In the genomic region with DNA sequence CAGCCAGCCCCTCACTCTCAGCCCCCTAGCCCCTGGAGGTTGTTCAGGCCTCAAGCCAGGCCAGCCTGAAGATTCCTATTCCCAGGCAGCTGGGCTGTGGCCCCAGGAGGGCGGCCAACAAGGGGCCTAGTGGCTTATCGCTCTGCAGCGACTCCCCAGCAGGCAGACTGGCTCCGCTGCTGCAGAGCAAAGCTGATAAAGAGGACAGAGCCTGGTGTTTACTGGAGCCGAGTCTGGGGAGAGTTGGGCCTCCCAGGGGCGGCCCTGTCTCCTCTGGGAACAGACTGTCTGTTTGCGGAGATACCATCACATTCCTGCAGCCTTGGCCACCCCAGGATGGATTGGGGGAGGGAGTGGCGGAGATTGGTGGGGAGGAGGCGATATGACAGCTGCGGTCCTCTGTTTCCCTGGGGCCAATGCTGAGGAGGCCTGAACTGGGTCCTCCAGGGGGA, we compare ENCODE assay signal across 12 cellular contexts.
A peak's percentile ranks its signal among the peaks of the same experiment; 100 is the strongest.
DNase-seq lines count a peak whose midpoint lies in the region; ATAC-seq and TF ChIP-seq lines count a peak whose summit lies in the region.
"Had no signal": no experiment of that assay in that cellular context is flagged by ENCODE, and none has a peak within 500 bp of the region (broad histone marks: within the 10 kb centered on the region; RNA-seq: fewer than 3 reads in every experiment).

No MANE protein-coding gene starts in this region.

- in situ Hi-C loops in GM13977 (cut with MboI; ENCODE audit: low pct_unique_long_range_greater_than_20kb, low sequenced_read_pairs, unreplicated experiment): no loop called here

- H3K9ac ChIP-seq in parathyroid adenoma: no peak overlapping the region

- H3K4me1 ChIP-seq in parathyroid adenoma: peaks cover 6% of the 10 kb centered on the region
- H3K4me1 ChIP-seq: esophagus squamous epithelium had no signal

- H3K9me3 ChIP-seq in WERI-Rb-1 (ENCODE audit: severe bottlenecking) (peaks cover 6% of the 10 kb centered on the region), parathyroid adenoma (ENCODE audit: control insufficient read depth, low read length) (no peaks in the 10 kb centered on the region)

- H3K79me2 ChIP-seq in parathyroid adenoma: no peaks in the 10 kb centered on the region

- TF ChIP-seq CTCF in WERI-Rb-1 (IDR thresholded peaks at IDR 0.05; ENCODE audit: low read depth, low read length): no peak
- no peak for TF ChIP-seq CTCF in parathyroid adenoma (IDR thresholded peaks at IDR 0.05)
- TF ChIP-seq CTCF in GM13977 (IDR thresholded peaks at IDR 0.05; ENCODE audit: extremely low read depth, insufficient read depth, missing control alignments): no peak

- H3K27me3 ChIP-seq in WERI-Rb-1 (ENCODE audit: insufficient read depth, low read depth, severe bottlenecking) (no peaks in the 10 kb centered on the region), parathyroid adenoma (ENCODE audit: control insufficient read depth, insufficient read depth, low read length) (no peaks in the 10 kb centered on the region)
- H3K27me3 ChIP-seq: esophagus squamous epithelium had no signal

- H2AFZ ChIP-seq in parathyroid adenoma: peak overlapping the region; percentile 90

- DNase-seq in HUDEP-2 (lab: John Stamatoyannopoulos, UW; ENCODE audit: unreplicated experiment in 76 of 76) (peak in 68 of 76 experiments; percentile 7 to 85 (median 67)), WERI-Rb-1 (peak; percentile 74), hepatic stellate cell (ENCODE audit: low spot score) (peak; percentile 53), amniotic stem cell (lab: John Stamatoyannopoulos, UW) (no peak), GM13977 (ENCODE audit: low spot score) (no peak)
- DNase-seq in activated T-cell treated with anti-CD3 and anti-CD28 coated beads, Interleukin-2, amount 50 U/mL, for 48 hours: no peak
- DNase-seq: activated CD4-positive, alpha-beta memory T cell treated with anti-CD3 and anti-CD28 coated beads, Interleukin-2, amount 10 ng/mL, durations not matched to agents 7 days and 5 days; activated naive CD4-positive, alpha-beta T cell treated with Interleukin-2 at 50 U/mL for 16 hours; esophagus squamous epithelium; natural killer cell had no signal

- H3K4me3 ChIP-seq in WERI-Rb-1 (ENCODE audit: low read depth, low read length) (no peak overlapping the region), parathyroid adenoma (ENCODE audit: low read depth, low read length) (no peak overlapping the region)
- H3K4me3 ChIP-seq: esophagus squamous epithelium had no signal

- ATAC-seq in GM18858 (IDR thresholded peaks at IDR 0.05; ENCODE audit: unreplicated experiment): no peak
- ATAC-seq: natural killer cell had no signal

- H3K36me3 ChIP-seq in WERI-Rb-1: no peaks in the 10 kb centered on the region
- no peaks in the 10 kb centered on the region for H3K36me3 ChIP-seq in parathyroid adenoma (ENCODE audit: control insufficient read depth, insufficient read depth, low read length)
- H3K36me3 ChIP-seq: esophagus squamous epithelium had no signal

- H3K27ac ChIP-seq in WERI-Rb-1 (peak overlapping the region; percentile 72), parathyroid adenoma (peak overlapping the region; percentile 44)
- H3K27ac ChIP-seq: esophagus squamous epithelium had no signal

- no peak overlapping the region for H3K4me2 ChIP-seq in parathyroid adenoma (ENCODE audit: low read length)

Comparison
In these comparisons a context has a peak if more than half of its experiments do, and no peak if none do; other contexts are left out.
1. DNase-seq: peak in HUDEP-2 (68 of 76), WERI-Rb-1 (single experiment) and hepatic stellate cell (single experiment); none in activated T-cell treated with anti-CD3 and anti-CD28 coated beads, Interleukin-2, amount 50 U/mL, for 48 hours (0 of 2), amniotic stem cell (single experiment) and GM13977 (single experiment).